6 cellular contexts compared by ENCODE assay signal in genomic region chr19:14091885-14092462, GRCh38. TPM values are rescaled to one million over a fixed set of nuclear protein-coding genes. Genes with fewer than 3 reads are reported as not detected.
DNase-seq lines count a peak whose midpoint lies in the region; ATAC-seq and TF ChIP-seq lines count a peak whose summit lies in the region.

No MANE protein-coding gene starts in this region.

- H3K9ac ChIP-seq in mucosa of stomach (ENCODE audit: low read length), result peak overlapping the region; percentile 89

- ATAC-seq in HG02852 (IDR thresholded peaks at IDR 0.05; ENCODE audit: unreplicated experiment) (peak; percentile 2), HG02884 (IDR thresholded peaks at IDR 0.05; ENCODE audit: unreplicated experiment) (no peak), HG03025 (IDR thresholded peaks at IDR 0.05; ENCODE audit: low FRiP score, unreplicated experiment) (no peak)
- peak; percentile 10 for ATAC-seq in activated naive CD8-positive, alpha-beta T cell treated with anti-CD3 and anti-CD28 coated beads, Interleukin-2, amount 50 U/mL, for 24 hours

- peaks cover 10% of the 10 kb centered on the region for H3K4me1 ChIP-seq in mucosa of stomach (ENCODE audit: control insufficient read depth, insufficient read depth, low read length)

- peaks cover 15% of the 10 kb centered on the region for H3K4me1 Mint-ChIP-seq in CD14-positive monocyte
- peaks cover 20% of the 10 kb centered on the region for H3K4me1 Mint-ChIP-seq in activated naive CD8-positive, alpha-beta T cell treated with anti-CD3 and anti-CD28 coated beads, Interleukin-2, amount 50 U/mL, for 24 hours

- DNase-seq in CD14-positive monocyte (ENCODE audit: low spot score), result no peak
- DNase-seq in activated naive CD8-positive, alpha-beta T cell treated with anti-CD3 and anti-CD28 coated beads, Interleukin-2, amount 50 U/mL, for 24 hours, result peak; percentile 53

- peak overlapping the region; percentile 99 for H3K4me3 Mint-ChIP-seq in CD14-positive monocyte
- H3K4me3 Mint-ChIP-seq in activated naive CD8-positive, alpha-beta T cell treated with anti-CD3 and anti-CD28 coated beads, Interleukin-2, amount 50 U/mL, for 24 hours, result peak overlapping the region; percentile 90

- peaks cover 0 to 6% (median 5%) of the 10 kb centered on the region in 3 donors for H3K27me3 Mint-ChIP-seq in CD14-positive monocyte (ENCODE audit: low read depth in 3 of 3)
- H3K27me3 Mint-ChIP-seq in activated naive CD8-positive, alpha-beta T cell treated with anti-CD3 and anti-CD28 coated beads, Interleukin-2, amount 50 U/mL, for 24 hours, result no peaks in the 10 kb centered on the region

- intact Hi-C loops in CD14-positive monocyte (cut with micrococcal nuclease), result loop anchor here in 1 of 2 donors (5.0 kb wide), 1 partner anchor 45 kb away; the partner anchor contains the start of gene ASF1B

- H3K36me3 ChIP-seq in mucosa of stomach (ENCODE audit: control insufficient read depth, insufficient read depth, low read length), result no peaks in the 10 kb centered on the region

- no peak for TF ChIP-seq CTCF in CD14-positive monocyte (IDR thresholded peaks at IDR 0.05)

- peaks cover 0 to 14% (median 9%) of the 10 kb centered on the region in 7 donors for H3K9me3 Mint-ChIP-seq in CD14-positive monocyte
- H3K9me3 Mint-ChIP-seq in activated naive CD8-positive, alpha-beta T cell treated with anti-CD3 and anti-CD28 coated beads, Interleukin-2, amount 50 U/mL, for 24 hours, result peaks cover 7% of the 10 kb centered on the region

- no peaks in the 10 kb centered on the region for H3K27me3 ChIP-seq in mucosa of stomach (ENCODE audit: control insufficient read depth, insufficient read depth, low read length)

- peaks cover 31 to 38% of the 10 kb centered on the region in 2 donors for H3K36me3 Mint-ChIP-seq in CD14-positive monocyte
- H3K36me3 Mint-ChIP-seq in activated naive CD8-positive, alpha-beta T cell treated with anti-CD3 and anti-CD28 coated beads, Interleukin-2, amount 50 U/mL, for 24 hours (ENCODE audit: low read depth), result peaks cover 21% of the 10 kb centered on the region

- H3K4me3 ChIP-seq in mucosa of stomach (ENCODE audit: low read length), result peak overlapping the region; percentile 38

- H3K27ac Mint-ChIP-seq in CD14-positive monocyte, result peak overlapping the region; percentile 83 to 97 (median 94)
- peak overlapping the region; percentile 96 for H3K27ac Mint-ChIP-seq in activated naive CD8-positive, alpha-beta T cell treated with anti-CD3 and anti-CD28 coated beads, Interleukin-2, amount 50 U/mL, for 24 hours

- no peaks in the 10 kb centered on the region for H3K9me3 ChIP-seq in mucosa of stomach (ENCODE audit: control insufficient read depth, low read length)

RNA-seq across cellular contexts. Expression of gene SAMD1, which starts 1.4 kb away (rescaled TPM):
- 1 to 10 TPM in 1 of 2 donors, under 1 TPM in 1; 0.78 to 1.4 TPM for polyA plus RNA-seq in CD14-positive monocyte

RNA-seq across cellular contexts. Expression of gene C19orf67, which starts 6.4 kb away (rescaled TPM):
- polyA plus RNA-seq in CD14-positive monocyte, result not detected

RNA-seq across cellular contexts. Expression of gene MISP3, which starts 19.4 kb away (rescaled TPM):
- under 1 TPM; 0.42 to 0.52 TPM for polyA plus RNA-seq in CD14-positive monocyte

RNA-seq across cellular contexts. Expression of gene PRKACA, which starts 25.6 kb away (rescaled TPM):
- polyA plus RNA-seq in CD14-positive monocyte, result 1 to 10 TPM; 2.0 to 3.8 TPM

RNA-seq across cellular contexts. Expression of gene PALM3, which starts 30.1 kb away (rescaled TPM):
- polyA plus RNA-seq in CD14-positive monocyte, result not detected

Comparison
In these comparisons a context has a peak if more than half of its experiments do, and no peak if none do; other contexts are left out.
1. ATAC-seq: peak in HG02852 (single experiment) and activated naive CD8-positive, alpha-beta T cell treated with anti-CD3 and anti-CD28 coated beads, Interleukin-2, amount 50 U/mL, for 24 hours (single experiment); none in HG02884 (single experiment) and HG03025 (single experiment).